ENCODE assay signal across 1 cellular context in genomic region chr15:85100186-85100937, GRCh38.
TF ChIP-seq lines count a peak whose summit lies in the region.

No MANE protein-coding gene starts in this region.

TF ChIP-seq in H1, 55 proteins besides CTCF, POLR2A, EP300 and RAD21 (continued from another document):
- TF ChIP-seq CEBPB (IDR thresholded peaks at IDR 0.05; ENCODE audit: low read depth, low read length) = no peak
- TF ChIP-seq ATF3 (IDR thresholded peaks at IDR 0.05; ENCODE audit: insufficient read depth, low read depth, low read length) = no peak
- no peak for TF ChIP-seq SP4 (IDR thresholded peaks at IDR 0.05; ENCODE audit: low read length)
- TF ChIP-seq HDAC2 (IDR thresholded peaks at IDR 0.05; ENCODE audit: borderline replicate concordance in 1 of 2, low read depth in 2 of 2, low read length in 2 of 2) = no peak
- TF ChIP-seq CTBP2 (IDR thresholded peaks at IDR 0.05; ENCODE audit: borderline replicate concordance, insufficient read depth, insufficient read length, low read length) = no peak
- no peak for TF ChIP-seq EZH2 (IDR thresholded peaks at IDR 0.05; ENCODE audit: low read depth, low read length, severe bottlenecking)
- no peak for TF ChIP-seq CREB1 (IDR thresholded peaks at IDR 0.05)
- no peak for TF ChIP-seq KDM4A (IDR thresholded peaks at IDR 0.05; ENCODE audit: low read depth, low read length, severe bottlenecking)
- TF ChIP-seq TCF12 (IDR thresholded peaks at IDR 0.05; ENCODE audit: low read depth, low read length) = no peak
- no peak for TF ChIP-seq SP1 (IDR thresholded peaks at IDR 0.05; ENCODE audit: low read depth, low read length)
- TF ChIP-seq NANOG (IDR thresholded peaks at IDR 0.05; ENCODE audit: insufficient read depth, low read depth, low read length, poor library complexity, severe bottlenecking) = no peak
